In the genomic region with DNA sequence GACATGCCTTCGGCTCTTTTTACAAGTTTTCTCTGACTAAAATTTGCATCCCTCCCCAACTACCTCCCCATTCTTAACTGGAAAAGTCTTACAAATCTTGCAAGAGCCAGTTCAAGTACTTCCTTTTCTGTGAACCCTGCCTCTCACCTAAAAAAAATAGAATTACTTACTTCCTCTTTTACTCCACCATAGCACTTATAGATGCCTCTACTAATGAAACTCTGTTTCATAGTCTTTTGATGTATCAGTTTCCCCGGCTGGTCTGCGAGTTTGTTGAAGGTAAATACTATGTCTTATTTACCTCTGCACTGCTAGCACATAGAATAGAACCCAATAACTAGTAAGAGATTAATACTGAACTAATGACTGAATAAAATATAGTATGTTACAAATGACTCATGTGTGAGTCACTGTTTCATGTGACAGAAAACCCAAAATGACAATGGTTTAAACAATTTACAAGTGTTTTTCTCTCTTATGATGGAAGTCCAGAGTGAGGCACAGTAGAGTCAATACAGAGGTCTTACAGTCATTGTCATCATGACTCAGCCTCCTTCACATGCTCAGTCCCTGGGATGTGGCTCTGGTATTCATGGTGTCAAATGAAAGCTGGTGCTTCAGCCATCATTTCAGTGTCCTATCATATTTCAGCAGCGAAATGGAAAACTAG, we compare ENCODE assay signal across 10 cellular contexts.
DNase-seq lines count a peak whose midpoint lies in the region; ATAC-seq and TF ChIP-seq lines count a peak whose summit lies in the region.
"Had no signal": no experiment of that assay in that cellular context is flagged by ENCODE, and none has a peak within 500 bp of the region (broad histone marks: within the 10 kb centered on the region; RNA-seq: fewer than 3 reads in every experiment).

No MANE protein-coding gene starts in this region.

- no peaks in the 10 kb centered on the region for H3K9me3 Mint-ChIP-seq in neural progenitor cell
- H3K9me3 Mint-ChIP-seq: activated naive CD8-positive, alpha-beta T cell treated with anti-CD3 and anti-CD28 coated beads, Interleukin-2, amount 10 ng/mL, durations not matched to agents 7 days and 5 days had no signal

- no peak overlapping the region for H3K9ac ChIP-seq in neural progenitor cell

- H3K4me3 ChIP-seq in NB4 (ENCODE audit: low read depth, low read length) (no peak overlapping the region), neural progenitor cell (no peak overlapping the region)

- no peak overlapping the region for H3K27ac Mint-ChIP-seq in neural progenitor cell
- H3K27ac Mint-ChIP-seq: activated naive CD8-positive, alpha-beta T cell treated with anti-CD3 and anti-CD28 coated beads, Interleukin-2, amount 10 ng/mL, durations not matched to agents 7 days and 5 days had no signal

- H3K9me3 ChIP-seq in neural progenitor cell (ENCODE audit: low read depth), result peaks cover 45% of the 10 kb centered on the region

- TF ChIP-seq POLR2A in NB4 (IDR thresholded peaks at IDR 0.05; ENCODE audit: extremely low read depth, insufficient read length), result no peak

- in situ Hi-C loops in G401 (cut with HindIII; ENCODE audit: low sequenced_read_pairs), result no loop called here

- no peaks in the 10 kb centered on the region for H3K36me3 Mint-ChIP-seq in neural progenitor cell
- H3K36me3 Mint-ChIP-seq: activated naive CD8-positive, alpha-beta T cell treated with anti-CD3 and anti-CD28 coated beads, Interleukin-2, amount 10 ng/mL, durations not matched to agents 7 days and 5 days had no signal

- H4K20me1 ChIP-seq in neural progenitor cell (ENCODE audit: low read depth), result no peaks in the 10 kb centered on the region

- no peaks in the 10 kb centered on the region for H3K36me3 ChIP-seq in neural progenitor cell

- no peak overlapping the region for H2AFZ ChIP-seq in neural progenitor cell (replicated peaks)

- no peaks in the 10 kb centered on the region for H3K27me3 Mint-ChIP-seq in neural progenitor cell (ENCODE audit: insufficient read depth, low read depth)

- H3K4me3 Mint-ChIP-seq in neural progenitor cell, result no peak overlapping the region
- H3K4me3 Mint-ChIP-seq: activated naive CD8-positive, alpha-beta T cell treated with anti-CD3 and anti-CD28 coated beads, Interleukin-2, amount 10 ng/mL, durations not matched to agents 7 days and 5 days had no signal

- no peak overlapping the region for H3K4me2 ChIP-seq in neural progenitor cell

- no peaks in the 10 kb centered on the region for H3K4me1 Mint-ChIP-seq in neural progenitor cell

- no peak overlapping the region for H3K27ac ChIP-seq in neural progenitor cell

- peak; percentile 85 for ATAC-seq in GM18498 (IDR thresholded peaks at IDR 0.05; ENCODE audit: unreplicated experiment)
- peak; percentile 75 for ATAC-seq in HG02623 (IDR thresholded peaks at IDR 0.05; ENCODE audit: unreplicated experiment)

- TF ChIP-seq CTCF in NB4 (IDR thresholded peaks at IDR 0.05; ENCODE audit: low read depth, low read length) (no peak), neural progenitor cell (IDR thresholded peaks at IDR 0.05) (no peak)

- H3K27me3 ChIP-seq in neural progenitor cell, result no peaks in the 10 kb centered on the region

- DNase-seq in NB4 (ENCODE audit: low read depth), result peak; percentile 76
- DNase-seq in foreskin melanocyte, result peak; percentile 39
- no peak for DNase-seq in neural progenitor cell (ENCODE audit: low spot score)
- DNase-seq in DMS 273 (lab: John Stamatoyannopoulos, UW; ENCODE audit: unreplicated experiment), result no peak
- DNase-seq in NCI-H2196 (lab: John Stamatoyannopoulos, UW; ENCODE audit: unreplicated experiment), result no peak
- no peak for DNase-seq in G401 (ENCODE audit: low spot score)
- DNase-seq: activated naive CD8-positive, alpha-beta T cell treated with anti-CD3 and anti-CD28 coated beads, Interleukin-2, amount 10 ng/mL, durations not matched to agents 7 days and 5 days; NCI-H2107 had no signal

- H3K79me2 ChIP-seq in neural progenitor cell (ENCODE audit: low read depth), result no peaks in the 10 kb centered on the region

- no peaks in the 10 kb centered on the region for H3K4me1 ChIP-seq in neural progenitor cell

- no peaks in the 10 kb centered on the region for H3F3A ChIP-seq in neural progenitor cell (ENCODE audit: low read depth)

Comparison
In these comparisons a context has a peak if more than half of its experiments do, and no peak if none do; other contexts are left out.
1. DNase-seq: peak in NB4 (single experiment) and foreskin melanocyte (single experiment); none in neural progenitor cell (single experiment), DMS 273 (single experiment), NCI-H2196 (single experiment) and G401 (single experiment).